In genomic region chr6:32179746-32180405, GRCh38 we compare ENCODE assay signal across 15 cellular contexts. TPM values are rescaled to one million over a fixed set of nuclear protein-coding genes. Genes with fewer than 3 reads are reported as not detected.
DNase-seq lines count a peak whose midpoint lies in the region; ATAC-seq, FAIRE-seq and TF ChIP-seq lines count a peak whose summit lies in the region.
"Had no signal": no experiment of that assay in that cellular context is flagged by ENCODE, and none has a peak within 500 bp of the region (broad histone marks: within the 10 kb centered on the region; RNA-seq: fewer than 3 reads in every experiment).

No MANE protein-coding gene starts in this region.

- H3K4me3 Mint-ChIP-seq in astrocyte (ENCODE audit: unreplicated experiment) = peak overlapping the region; percentile 97
- peak overlapping the region; percentile 47 for H3K4me3 Mint-ChIP-seq in natural killer cell treated with Interleukin-12 subunit alpha and Interleukin-12 subunit beta and Interleukin-15 and Interleukin-18, amount 100 ng/mL, for 72 hours

- peak overlapping the region; percentile 95 for H3K4me2 ChIP-seq in astrocyte (ENCODE audit: low read length)

- TF ChIP-seq CTCF in GM12865 (IDR thresholded peaks at IDR 0.05; ENCODE audit: insufficient read depth, low read depth, low read length, missing control alignments) = no peak
- no peak for TF ChIP-seq CTCF in astrocyte (IDR thresholded peaks at IDR 0.05; ENCODE audit: insufficient read depth, low read depth, low read length)

- no peak overlapping the region for H2AFZ ChIP-seq in ACC112 (ENCODE audit: low read length, unreplicated experiment)
- no peak overlapping the region for H2AFZ ChIP-seq in astrocyte (ENCODE audit: low read depth, low read length)

- FAIRE-seq in astrocyte (lab: Jason Lieb, UNC) = no peak
- FAIRE-seq: H54 had no signal

- DNase-seq in GM12865 (ENCODE audit: low read depth) (no peak), astrocyte (ENCODE audit: low read depth) (no peak)
- DNase-seq in natural killer cell treated with Interleukin-12 subunit alpha and Interleukin-12 subunit beta and Interleukin-15 and Interleukin-18, amount 100 ng/mL, for 72 hours (ENCODE audit: low spot score) = peak; percentile 34
- DNase-seq in stimulated activated CD4-positive, alpha-beta T cell treated with anti-CD3 and anti-CD28 coated beads, Interleukin-2, amount 100 ng/mL, for 24 hours = no peak
- DNase-seq: body of pancreas; DMS79; foreskin melanocyte; NCI-H1092; stimulated activated CD4-positive, alpha-beta T cell treated with anti-CD3 and anti-CD28 coated beads, Interleukin-2, amount 100 ng/mL, for 48 hours had no signal

- peaks cover 21% of the 10 kb centered on the region for H3K4me1 Mint-ChIP-seq in astrocyte (ENCODE audit: low read depth, unreplicated experiment)
- peaks cover 42 to 46% of the 10 kb centered on the region in 2 donors for H3K4me1 Mint-ChIP-seq in natural killer cell treated with Interleukin-12 subunit alpha and Interleukin-12 subunit beta and Interleukin-15 and Interleukin-18, amount 100 ng/mL, for 72 hours (ENCODE audit: low read depth in 2 of 2)

- no peaks in the 10 kb centered on the region for H3K9me3 ChIP-seq in astrocyte (ENCODE audit: insufficient read depth, low read depth, low read length)
- H3K9me3 ChIP-seq: body of pancreas, mucosa of descending colon had no signal

- H3K79me2 ChIP-seq in ACC112 (ENCODE audit: control insufficient read depth, insufficient read depth, low read length, unreplicated experiment) (peaks cover 22% of the 10 kb centered on the region), astrocyte (ENCODE audit: insufficient read depth, low read length) (peaks cover 21% of the 10 kb centered on the region)

- no peak for ATAC-seq in natural killer cell treated with Interleukin-12 subunit alpha and Interleukin-12 subunit beta and Interleukin-15 and Interleukin-18, amount 100 ng/mL, for 72 hours
- ATAC-seq in HG02588 (IDR thresholded peaks at IDR 0.05; ENCODE audit: unreplicated experiment) = no peak
- no peak for ATAC-seq in GM21529 (IDR thresholded peaks at IDR 0.05; ENCODE audit: unreplicated experiment)
- no peak for ATAC-seq in GM19351 (IDR thresholded peaks at IDR 0.05; ENCODE audit: unreplicated experiment)
- ATAC-seq: body of pancreas, mucosa of descending colon had no signal

- H3K4me3 ChIP-seq in ACC112 (ENCODE audit: low read depth, low read length) (peak overlapping the region; percentile 96), GM12865 (ENCODE audit: low read depth, low read length) (peak overlapping the region; percentile 92; the same call in 1 of the 2 replicates), astrocyte (ENCODE audit: insufficient read depth, low read depth, low read length) (no peak overlapping the region)
- H3K4me3 ChIP-seq: mucosa of descending colon had no signal

- H3K27ac ChIP-seq in ACC112 (ENCODE audit: low read depth, low read length) = no peak overlapping the region
- no peak overlapping the region for H3K27ac ChIP-seq in astrocyte (ENCODE audit: low read depth, low read length)

- peaks cover 2% of the 10 kb centered on the region for H4K20me1 ChIP-seq in astrocyte (ENCODE audit: insufficient read depth, low read length)

- H3K36me3 Mint-ChIP-seq in astrocyte (ENCODE audit: low read depth, unreplicated experiment) = peaks cover 6% of the 10 kb centered on the region
- H3K36me3 Mint-ChIP-seq in natural killer cell treated with Interleukin-12 subunit alpha and Interleukin-12 subunit beta and Interleukin-15 and Interleukin-18, amount 100 ng/mL, for 72 hours = no peaks in the 10 kb centered on the region

- H3K36me3 ChIP-seq in ACC112 (ENCODE audit: insufficient read depth, low read length) = no peaks in the 10 kb centered on the region
- peaks cover 11% of the 10 kb centered on the region for H3K36me3 ChIP-seq in astrocyte (ENCODE audit: insufficient read depth, low read length)

- H3K27ac Mint-ChIP-seq in astrocyte (ENCODE audit: unreplicated experiment) = peak overlapping the region; percentile 99
- H3K27ac Mint-ChIP-seq in natural killer cell treated with Interleukin-12 subunit alpha and Interleukin-12 subunit beta and Interleukin-15 and Interleukin-18, amount 100 ng/mL, for 72 hours = peak overlapping the region; percentile 92 to 95

- H3K9ac ChIP-seq in astrocyte (ENCODE audit: low read length) = no peak overlapping the region

- H3K27me3 Mint-ChIP-seq in astrocyte (ENCODE audit: low read depth, unreplicated experiment) = no peaks in the 10 kb centered on the region
- H3K27me3 Mint-ChIP-seq in natural killer cell treated with Interleukin-12 subunit alpha and Interleukin-12 subunit beta and Interleukin-15 and Interleukin-18, amount 100 ng/mL, for 72 hours = no peaks in the 10 kb centered on the region

- peaks cover 18% of the 10 kb centered on the region for H3K4me1 ChIP-seq in ACC112 (ENCODE audit: control insufficient read depth, insufficient read depth, low read length, unreplicated experiment)
- peaks cover 27% of the 10 kb centered on the region for H3K4me1 ChIP-seq in astrocyte (ENCODE audit: insufficient read depth, low read length)

- H3K27me3 ChIP-seq in ACC112 (ENCODE audit: insufficient read depth, low read length) (no peaks in the 10 kb centered on the region), astrocyte (ENCODE audit: insufficient read depth, low read length) (no peaks in the 10 kb centered on the region)
- H3K27me3 ChIP-seq: body of pancreas had no signal

- no peaks in the 10 kb centered on the region for H3K9me3 Mint-ChIP-seq in astrocyte (ENCODE audit: unreplicated experiment)
- H3K9me3 Mint-ChIP-seq in natural killer cell treated with Interleukin-12 subunit alpha and Interleukin-12 subunit beta and Interleukin-15 and Interleukin-18, amount 100 ng/mL, for 72 hours = no peaks in the 10 kb centered on the region

RNA-seq across cellular contexts. Expression of gene RNF5, which starts 1.7 kb away (rescaled TPM):
- 59.0 and 60.0 TPM in 2 replicates for total RNA-seq in astrocyte
- total RNA-seq in natural killer cell treated with Interleukin-12 subunit alpha and Interleukin-12 subunit beta and Interleukin-15 and Interleukin-18, amount 100 ng/mL, for 72 hours = 10 to 100 TPM; 41.0 to 53.3 TPM

RNA-seq across cellular contexts. Expression of gene AGPAT1, which starts 4.0 kb away (rescaled TPM):
- total RNA-seq in astrocyte = 94.8 and 98.1 TPM in 2 replicates
- total RNA-seq in natural killer cell treated with Interleukin-12 subunit alpha and Interleukin-12 subunit beta and Interleukin-15 and Interleukin-18, amount 100 ng/mL, for 72 hours = 10 to 100 TPM; 39.2 to 43.0 TPM

RNA-seq across cellular contexts. Expression of gene AGER, which starts 4.2 kb away (rescaled TPM):
- 7.5 and 9.9 TPM in 2 replicates for total RNA-seq in astrocyte
- 10 to 100 TPM; 15.0 to 29.7 TPM for total RNA-seq in natural killer cell treated with Interleukin-12 subunit alpha and Interleukin-12 subunit beta and Interleukin-15 and Interleukin-18, amount 100 ng/mL, for 72 hours

RNA-seq across cellular contexts. Expression of gene PBX2, which starts 10.1 kb away (rescaled TPM):
- total RNA-seq in astrocyte = 80.7 and 83.7 TPM in 2 replicates
- total RNA-seq in natural killer cell treated with Interleukin-12 subunit alpha and Interleukin-12 subunit beta and Interleukin-15 and Interleukin-18, amount 100 ng/mL, for 72 hours = 10 to 100 TPM; 64.1 to 89.4 TPM

RNA-seq across cellular contexts. Expression of gene GPSM3, which starts 12.6 kb away (rescaled TPM):
- total RNA-seq in astrocyte = 9.6 and 10.2 TPM in 2 replicates
- total RNA-seq in natural killer cell treated with Interleukin-12 subunit alpha and Interleukin-12 subunit beta and Interleukin-15 and Interleukin-18, amount 100 ng/mL, for 72 hours = 100 to 1,000 TPM; 131 to 143 TPM
